ENCODE assay signal across 12 cellular contexts in the genomic region with DNA sequence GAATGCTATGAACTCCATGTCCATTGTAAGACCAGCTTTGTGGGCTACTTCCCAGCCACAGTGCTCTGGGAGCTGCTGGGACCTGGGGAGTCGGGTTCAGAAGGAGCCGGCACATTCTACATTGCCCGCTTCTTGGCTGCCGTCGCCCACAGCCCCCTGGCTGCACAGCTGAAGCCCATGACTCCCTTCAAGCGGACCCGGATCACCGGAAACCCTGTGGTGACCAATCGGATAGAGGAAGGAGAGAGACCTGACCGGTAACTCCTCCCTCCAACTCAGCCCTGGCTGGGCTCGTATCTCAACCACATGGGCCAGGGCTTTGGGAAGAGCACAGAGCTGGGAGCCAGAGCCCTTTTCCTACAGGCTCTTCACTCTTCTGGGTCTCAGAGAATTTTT. TPM values are rescaled to one million over a fixed set of nuclear protein-coding genes. Genes with fewer than 3 reads are reported as not detected.
A peak's percentile ranks its signal among the peaks of the same experiment; 100 is the strongest.
DNase-seq lines count a peak whose midpoint lies in the region; ATAC-seq and TF ChIP-seq lines count a peak whose summit lies in the region.
"Had no signal": no experiment of that assay in that cellular context is flagged by ENCODE, and none has a peak within 500 bp of the region (broad histone marks: within the 10 kb centered on the region; RNA-seq: fewer than 3 reads in every experiment).

No MANE protein-coding gene starts in this region.

- peaks cover 19% of the 10 kb centered on the region for H4K20me1 ChIP-seq in SK-N-SH (ENCODE audit: insufficient read depth)
- H4K20me1 ChIP-seq in osteoblast (ENCODE audit: insufficient read depth, low read length): peaks cover 22% of the 10 kb centered on the region

- H3K4me3 ChIP-seq in SK-N-SH (ENCODE audit: low read depth in 2 of 2, low read length in 1 of 2) (no peak overlapping the region), H7 (ENCODE audit: insufficient read depth, low read depth, low read length) (no peak overlapping the region), osteoblast (ENCODE audit: insufficient read depth, low read length) (no peak overlapping the region), aorta (ENCODE audit: low read length in 2 of 2) (no peak overlapping the region), body of pancreas (no peak overlapping the region)

- H3K79me2 ChIP-seq in SK-N-SH (ENCODE audit: insufficient read depth): peaks cover 18% of the 10 kb centered on the region
- peaks cover 17% of the 10 kb centered on the region for H3K79me2 ChIP-seq in osteoblast (ENCODE audit: insufficient read depth, low read length)

- no peaks in the 10 kb centered on the region for H3F3A ChIP-seq in SK-N-SH (replicated peaks; ENCODE audit: insufficient read depth)

- H3K4me2 ChIP-seq in SK-N-SH (no peak overlapping the region), osteoblast (ENCODE audit: insufficient read depth, low read length) (no peak overlapping the region)

- H3K9me3 ChIP-seq in SK-N-SH: no peaks in the 10 kb centered on the region
- H3K9me3 ChIP-seq in osteoblast (ENCODE audit: low read depth, low read length): no peaks in the 10 kb centered on the region
- no peaks in the 10 kb centered on the region for H3K9me3 ChIP-seq in aorta (ENCODE audit: control insufficient read depth, low read length)
- no peaks in the 10 kb centered on the region for H3K9me3 ChIP-seq in body of pancreas
- H3K9me3 ChIP-seq: Caco-2 had no signal

- no peak overlapping the region for H3K9ac ChIP-seq in SK-N-SH

- ATAC-seq in SK-N-SH treated with all-trans-retinoic acid at 6 μM for 48 hours: no peak
- ATAC-seq in aorta (ENCODE audit: low FRiP score): no peak
- ATAC-seq in body of pancreas: no peak

- WGBS in SK-N-SH (ENCODE audit: low lambda C conversion rate): 99% methylated on average over 7 of the region's 11 CpGs
- 92 to 94% methylated on average over 11 of the region's 11 CpGs for WGBS in aorta, 2 donors
- 93 to 94% methylated on average over 8 to 10 of the region's 11 CpGs for WGBS in body of pancreas, 2 donors

- DNase-seq in SK-N-SH (peak; percentile 2), H7 (peak; percentile 65), osteoblast (ENCODE audit: insufficient read length, low spot score, missing footprints) (peak; percentile 8), aorta (peak; percentile 24 to 53), T-helper 9 cell (no peak), body of pancreas (no peak)
- DNase-seq: Caco-2; CD8-positive, alpha-beta memory T cell; DND-41; GDM1 had no signal

- POLR2A ChIA-PET in SK-N-SH (lab: Yijun Ruan, JAX): interaction anchor here (1.2 kb wide), 1 partner anchor 14 kb away, joined by 3 read pairs; no protein-coding TSS in a partner anchor

- H3K9me2 ChIP-seq in SK-N-SH: no peaks in the 10 kb centered on the region

- intact Hi-C loops in aorta (cut with DNase I): no loop called here
- intact Hi-C loops in body of pancreas (cut with DNase I): loop anchor here (10.0 kb wide), 1 partner anchor 65 kb away; no protein-coding TSS in a partner anchor

- TF ChIP-seq POLR2A in body of pancreas (IDR thresholded peaks at IDR 0.05): no peak

- H2AFZ ChIP-seq in SK-N-SH (ENCODE audit: low read depth) (no peak overlapping the region), osteoblast (ENCODE audit: low read length) (no peak overlapping the region)

- H3K27me3 ChIP-seq in SK-N-SH (ENCODE audit: insufficient read depth) (no peaks in the 10 kb centered on the region), H7 (ENCODE audit: control insufficient read depth, insufficient read depth, low read length) (no peaks in the 10 kb centered on the region), osteoblast (ENCODE audit: insufficient read depth, low read length) (no peaks in the 10 kb centered on the region), aorta (ENCODE audit: control insufficient read depth in 1 of 2, insufficient read depth in 2 of 2, low read length in 1 of 2) (no peaks in the 10 kb centered on the region), body of pancreas (no peaks in the 10 kb centered on the region)

- TF ChIP-seq RAD21 in SK-N-SH (IDR thresholded peaks at IDR 0.05; ENCODE audit: low read length): no peak

- CTCF ChIA-PET in SK-N-SH (lab: Yijun Ruan, JAX): interaction anchor here (1.0 to 1.4 kb wide), 3 partner anchors 16 to 36 kb away, joined by 3 read pairs; a partner anchor contains a TSS

- H3K27ac ChIP-seq in SK-N-SH (ENCODE audit: low read depth in 2 of 2, low read length in 1 of 2) (no peak overlapping the region), osteoblast (ENCODE audit: low read depth, low read length) (no peak overlapping the region), aorta (ENCODE audit: low read depth in 1 of 2, low read length in 2 of 2) (no peak overlapping the region), body of pancreas (no peak overlapping the region)
- H3K27ac ChIP-seq: 22Rv1 had no signal

- TF ChIP-seq EP300 in SK-N-SH (IDR thresholded peaks at IDR 0.05; ENCODE audit: borderline replicate concordance in 1 of 2, low read depth in 1 of 2, low read length in 1 of 2): no peak

- H3K4me1 ChIP-seq in SK-N-SH (ENCODE audit: control insufficient read depth in 1 of 2, insufficient read depth in 2 of 2, low read depth in 1 of 2, low read length in 1 of 2) (no peaks in the 10 kb centered on the region; a peak in 1 of 4 replicates), osteoblast (ENCODE audit: insufficient read depth, low read length) (peaks cover 8% of the 10 kb centered on the region), aorta (ENCODE audit: control insufficient read depth in 1 of 2, insufficient read depth in 2 of 2, low read length in 2 of 2) (no peaks in the 10 kb centered on the region), body of pancreas (no peaks in the 10 kb centered on the region)
- H3K4me1 ChIP-seq: Caco-2 had no signal

- TF ChIP-seq CTCF in SK-N-SH (IDR thresholded peaks at IDR 0.05): no peak
- TF ChIP-seq CTCF in osteoblast (IDR thresholded peaks at IDR 0.05; ENCODE audit: extremely low read depth, low read depth, low read length): no peak
- no peak for TF ChIP-seq CTCF in body of pancreas (IDR thresholded peaks at IDR 0.05)

- H3K36me3 ChIP-seq in SK-N-SH (replicated peaks in 1 of 2; ENCODE audit: control insufficient read depth in 1 of 2, insufficient read depth in 2 of 2, low read length in 1 of 2) (peaks cover 20 to 29% of the 10 kb centered on the region in 2 experiments), H7 (replicated peaks; ENCODE audit: control insufficient read depth, insufficient read depth, low read length) (peaks cover 4% of the 10 kb centered on the region), osteoblast (ENCODE audit: insufficient read depth, low read length) (peaks cover 57% of the 10 kb centered on the region), aorta (ENCODE audit: control insufficient read depth in 1 of 2, insufficient read depth in 2 of 2, low read length in 1 of 2) (peaks cover 0 to 6% of the 10 kb centered on the region in 2 donors), body of pancreas (replicated peaks in 1 of 2; ENCODE audit: insufficient read depth in 1 of 2, low read depth in 2 of 2) (peaks cover 4 to 13% of the 10 kb centered on the region in 2 donors)

TF ChIP-seq in SK-N-SH, 30 proteins besides CTCF, POLR2A, EP300 and RAD21:
- no peak for TF ChIP-seq SMC3 (IDR thresholded peaks at IDR 0.05; ENCODE audit: low read depth, low read length)
- TF ChIP-seq MEF2A (IDR thresholded peaks at IDR 0.05; ENCODE audit: borderline replicate concordance, low read depth): no peak
- TF ChIP-seq TAF1 (IDR thresholded peaks at IDR 0.05; ENCODE audit: borderline replicate concordance, low read depth, low read length): no peak
- no peak for TF ChIP-seq TEAD4 (IDR thresholded peaks at IDR 0.05; ENCODE audit: borderline replicate concordance, insufficient read depth)
- TF ChIP-seq RCOR1 (IDR thresholded peaks at IDR 0.05; ENCODE audit: low read length): no peak
TF ChIP-seq in SK-N-SH: peak in this region for 0.

TF ChIP-seq in SK-N-SH treated with all-trans-retinoic acid at 6 μM for 48 hours, 23 proteins besides CTCF, POLR2A, EP300 and RAD21 (continues in another document):
- TF ChIP-seq TCF4 (CRISPR knock-in tag; IDR thresholded peaks at IDR 0.05; ENCODE audit: borderline replicate concordance) (no peak), ZNF8 (CRISPR knock-in tag; IDR thresholded peaks at IDR 0.05) (no peak), GLIS3 (CRISPR knock-in tag; IDR thresholded peaks at IDR 0.05) (no peak), ZNF565 (CRISPR knock-in tag; conservative IDR thresholded peaks at IDR 0.05; ENCODE audit: low read depth) (no peak)

RNA-seq across cellular contexts. Expression of a gene that starts 15.4 kb away (rescaled TPM):
- 81.0 and 87.4 TPM in 2 replicates for polyA plus RNA-seq in SK-N-SH (2012; rRNA removed)
- polyA plus RNA-seq in SK-N-SH (2012; cell fraction: cytosol; rRNA removed): 25.9 and 38.1 TPM in 2 replicates
- 325 and 510 TPM in 2 replicates for polyA plus RNA-seq in SK-N-SH (2012; cell fraction: nucleus; rRNA removed)
- 54.5 and 57.1 TPM in 2 replicates for total RNA-seq in H7 (2014; rRNA removed; shearing (Covaris generic))
- total RNA-seq in osteoblast: 35.1 and 38.7 TPM in 2 replicates
- 10 to 100 TPM; 29.2 to 61.0 TPM for total RNA-seq in aorta
- polyA plus RNA-seq in aorta: 10 to 100 TPM; 10.8 to 73.4 TPM
- 10 to 100 TPM; 26.2 to 29.3 TPM for total RNA-seq in body of pancreas

RNA-seq across cellular contexts. Expression of a gene that starts 17.1 kb away (rescaled TPM):
- polyA plus RNA-seq in SK-N-SH (2012; rRNA removed) (961 and 1,028 TPM in 2 replicates), aorta (100 to 1,000 TPM; 433 to 540 TPM)
- polyA plus RNA-seq in SK-N-SH (2012; cell fraction: cytosol; rRNA removed): 761 and 772 TPM in 2 replicates
- polyA plus RNA-seq in SK-N-SH (2012; cell fraction: nucleus; rRNA removed): 538 and 661 TPM in 2 replicates
- total RNA-seq in H7 (2014; rRNA removed; shearing (Covaris generic)): 71.9 and 121 TPM in 2 replicates
- total RNA-seq in osteoblast (276 and 325 TPM in 2 replicates), aorta (100 to 1,000 TPM; 269 to 316 TPM), body of pancreas (100 to 1,000 TPM in 1 of 2 donors, 10 to 100 TPM in 1; 75.5 to 136 TPM)

RNA-seq across cellular contexts. Expression of a gene that starts 25.3 kb away (rescaled TPM):
- 5.3 and 6.7 TPM in 2 replicates for polyA plus RNA-seq in SK-N-SH (2012; rRNA removed)
- polyA plus RNA-seq in SK-N-SH (2012; cell fraction: cytosol; rRNA removed): 2.7 and 3.7 TPM in 2 replicates
- 21.9 and 22.0 TPM in 2 replicates for polyA plus RNA-seq in SK-N-SH (2012; cell fraction: nucleus; rRNA removed)
- 4.6 and 7.7 TPM in 2 replicates for total RNA-seq in H7 (2014; rRNA removed; shearing (Covaris generic))
- 0.59 and 1.1 TPM in 2 replicates for total RNA-seq in osteoblast
- 1 to 10 TPM; 3.7 to 4.3 TPM for total RNA-seq in aorta
- polyA plus RNA-seq in aorta: 1 to 10 TPM in 1 of 2 donors, not detected in 1; 7.1 TPM
- 1 to 10 TPM in 1 of 2 donors, under 1 TPM in 1; 0.66 to 2.3 TPM for total RNA-seq in body of pancreas
- polyA plus RNA-seq: CD8-positive, alpha-beta memory T cell had no signal

Comparison
In these comparisons a context has a peak if more than half of its experiments do, and no peak if none do; other contexts are left out.
1. DNase-seq: peak in SK-N-SH (single experiment), H7 (single experiment), osteoblast (single experiment) and aorta (2 of 2); none in T-helper 9 cell (single experiment) and body of pancreas (0 of 4).